ENCODE assay signal across 8 cellular contexts in genomic region chr2:73385486-73386341, GRCh38. TPM values are rescaled to one million over a fixed set of nuclear protein-coding genes. Genes with fewer than 3 reads are reported as not detected.
DNase-seq lines count a peak whose midpoint lies in the region; ATAC-seq and TF ChIP-seq lines count a peak whose summit lies in the region.

A gene with protein sequence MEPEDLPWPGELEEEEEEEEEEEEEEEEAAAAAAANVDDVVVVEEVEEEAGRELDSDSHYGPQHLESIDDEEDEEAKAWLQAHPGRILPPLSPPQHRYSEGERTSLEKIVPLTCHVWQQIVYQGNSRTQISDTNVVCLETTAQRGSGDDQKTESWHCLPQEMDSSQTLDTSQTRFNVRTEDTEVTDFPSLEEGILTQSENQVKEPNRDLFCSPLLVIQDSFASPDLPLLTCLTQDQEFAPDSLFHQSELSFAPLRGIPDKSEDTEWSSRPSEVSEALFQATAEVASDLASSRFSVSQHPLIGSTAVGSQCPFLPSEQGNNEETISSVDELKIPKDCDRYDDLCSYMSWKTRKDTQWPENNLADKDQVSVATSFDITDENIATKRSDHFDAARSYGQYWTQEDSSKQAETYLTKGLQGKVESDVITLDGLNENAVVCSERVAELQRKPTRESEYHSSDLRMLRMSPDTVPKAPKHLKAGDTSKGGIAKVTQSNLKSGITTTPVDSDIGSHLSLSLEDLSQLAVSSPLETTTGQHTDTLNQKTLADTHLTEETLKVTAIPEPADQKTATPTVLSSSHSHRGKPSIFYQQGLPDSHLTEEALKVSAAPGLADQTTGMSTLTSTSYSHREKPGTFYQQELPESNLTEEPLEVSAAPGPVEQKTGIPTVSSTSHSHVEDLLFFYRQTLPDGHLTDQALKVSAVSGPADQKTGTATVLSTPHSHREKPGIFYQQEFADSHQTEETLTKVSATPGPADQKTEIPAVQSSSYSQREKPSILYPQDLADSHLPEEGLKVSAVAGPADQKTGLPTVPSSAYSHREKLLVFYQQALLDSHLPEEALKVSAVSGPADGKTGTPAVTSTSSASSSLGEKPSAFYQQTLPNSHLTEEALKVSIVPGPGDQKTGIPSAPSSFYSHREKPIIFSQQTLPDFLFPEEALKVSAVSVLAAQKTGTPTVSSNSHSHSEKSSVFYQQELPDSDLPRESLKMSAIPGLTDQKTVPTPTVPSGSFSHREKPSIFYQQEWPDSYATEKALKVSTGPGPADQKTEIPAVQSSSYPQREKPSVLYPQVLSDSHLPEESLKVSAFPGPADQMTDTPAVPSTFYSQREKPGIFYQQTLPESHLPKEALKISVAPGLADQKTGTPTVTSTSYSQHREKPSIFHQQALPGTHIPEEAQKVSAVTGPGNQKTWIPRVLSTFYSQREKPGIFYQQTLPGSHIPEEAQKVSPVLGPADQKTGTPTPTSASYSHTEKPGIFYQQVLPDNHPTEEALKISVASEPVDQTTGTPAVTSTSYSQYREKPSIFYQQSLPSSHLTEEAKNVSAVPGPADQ (N-terminal part only) (plus strand): TSS chr2:73385836. CDS start chr2:73385869, 33 bp downstream.

- H3K36me3 Mint-ChIP-seq in activated CD4-positive, alpha-beta T cell treated with anti-CD3 and anti-CD28 coated beads, Interleukin-2, amount 10 ng/mL, durations not matched to agents 24 days and 14 days (ENCODE audit: low read depth): peaks cover 6% of the 10 kb centered on the region

- peak within 1 kb of the TSS; percentile 80 for H3K27ac ChIP-seq in C4-2B
- peak within 1 kb of the TSS; percentile 91 to 95 for H3K27ac ChIP-seq in coronary artery

- peak; percentile 84 for ATAC-seq in GM19351 (IDR thresholded peaks at IDR 0.05; ENCODE audit: unreplicated experiment)
- peak; percentile 89 for ATAC-seq in HG03520 (IDR thresholded peaks at IDR 0.05; ENCODE audit: unreplicated experiment)

- peaks cover 23% of the 10 kb centered on the region for H3K4me1 Mint-ChIP-seq in activated CD4-positive, alpha-beta T cell treated with anti-CD3 and anti-CD28 coated beads, Interleukin-2, amount 10 ng/mL, durations not matched to agents 24 days and 14 days

- no peak for TF ChIP-seq CTCF in C4-2B (conservative IDR thresholded peaks at IDR 0.05)
- TF ChIP-seq CTCF in coronary artery (IDR thresholded peaks at IDR 0.05): no peak

- DNase-seq in NCI-H526 treated with DMSO at 0.1 percent for 48 hours (lab: John Stamatoyannopoulos, UW): peak; percentile 76
- DNase-seq in activated CD4-positive, alpha-beta T cell treated with anti-CD3 and anti-CD28 coated beads, Interleukin-2, amount 10 ng/mL, durations not matched to agents 24 days and 14 days: peak; percentile 97
- DNase-seq in coronary artery (ENCODE audit: low spot score): peak; percentile 93
- DNase-seq in left kidney (ENCODE audit: low read depth, low spot score): peak; percentile 97
- DNase-seq in stimulated activated CD4-positive, alpha-beta T cell treated with anti-CD3 and anti-CD28 coated beads, Interleukin-1b, Interleukin-23, amount 100 ng/mL, for 48 hours: peak; percentile 89

- peak within 1 kb of the TSS; percentile 84 for H3K4me3 ChIP-seq in coronary artery

- no peaks in the 10 kb centered on the region for H3K9me3 Mint-ChIP-seq in activated CD4-positive, alpha-beta T cell treated with anti-CD3 and anti-CD28 coated beads, Interleukin-2, amount 10 ng/mL, durations not matched to agents 24 days and 14 days

- H3K27me3 Mint-ChIP-seq in activated CD4-positive, alpha-beta T cell treated with anti-CD3 and anti-CD28 coated beads, Interleukin-2, amount 10 ng/mL, durations not matched to agents 24 days and 14 days: peaks cover 9% of the 10 kb centered on the region

- H3K27ac Mint-ChIP-seq in activated CD4-positive, alpha-beta T cell treated with anti-CD3 and anti-CD28 coated beads, Interleukin-2, amount 10 ng/mL, durations not matched to agents 24 days and 14 days: peak within 1 kb of the TSS; percentile 93

- H3K4me3 Mint-ChIP-seq in activated CD4-positive, alpha-beta T cell treated with anti-CD3 and anti-CD28 coated beads, Interleukin-2, amount 10 ng/mL, durations not matched to agents 24 days and 14 days: peak within 1 kb of the TSS; percentile 92

- intact Hi-C loops in activated CD4-positive, alpha-beta T cell treated with anti-CD3 and anti-CD28 coated beads, Interleukin-2, amount 10 ng/mL, durations not matched to agents 24 days and 14 days (cut with micrococcal nuclease): loop anchor here (1.0 to 5.0 kb wide), 7 partner anchors 92 to 1452 kb away; partner anchors contain the start of genes CCT7, EGR4, FBXO41 and INO80B

RNA-seq across cellular contexts. Expression of the gene that starts here (rescaled TPM):
- total RNA-seq in activated CD4-positive, alpha-beta T cell treated with anti-CD3 and anti-CD28 coated beads, Interleukin-2, amount 10 ng/mL, durations not matched to agents 24 days and 14 days: 19.6 and 21.9 TPM in 2 replicates

Comparison
In these comparisons a context has a peak if more than half of its experiments do, and no peak if none do; other contexts are left out.
1. Peak in every context shown above with its lines: DNase-seq, ATAC-seq, H3K4me3 ChIP-seq and H3K27ac ChIP-seq.